ENCODE assay signal across 8 cellular contexts in genomic region chr7:44122529-44122928, GRCh38. TPM values are rescaled to one million over a fixed set of nuclear protein-coding genes. Genes with fewer than 3 reads are reported as not detected.
DNase-seq lines count a peak whose midpoint lies in the region; ATAC-seq and TF ChIP-seq lines count a peak whose summit lies in the region.

No MANE protein-coding gene starts in this region.

- H3K27ac Mint-ChIP-seq in stimulated activated naive CD8-positive, alpha-beta T cell treated with anti-CD3 and anti-CD28 coated beads, Interleukin-15, Interleukin-2, amounts not matched to agents 100 ng/mL and 50 ng/mL, for 24 hours = peak overlapping the region; percentile 77

- no peaks in the 10 kb centered on the region for H3K36me3 ChIP-seq in body of pancreas (replicated peaks in 1 of 2; ENCODE audit: insufficient read depth in 1 of 2, low read depth in 2 of 2)
- peaks cover 46% of the 10 kb centered on the region for H3K36me3 ChIP-seq in mesodermal cell (ENCODE audit: control insufficient read depth, insufficient read depth, low read length)

- H3K4me1 Mint-ChIP-seq in stimulated activated naive CD8-positive, alpha-beta T cell treated with anti-CD3 and anti-CD28 coated beads, Interleukin-15, Interleukin-2, amounts not matched to agents 100 ng/mL and 50 ng/mL, for 24 hours (ENCODE audit: low read depth) = peaks cover 44% of the 10 kb centered on the region

- no peaks in the 10 kb centered on the region for H3K27me3 ChIP-seq in body of pancreas

- H3K4me1 ChIP-seq in body of pancreas (peaks cover 33% of the 10 kb centered on the region), mesodermal cell (ENCODE audit: control insufficient read depth, insufficient read depth, low read length, poor library complexity, severe bottlenecking) (peaks cover 9% of the 10 kb centered on the region)

- H3K4me3 Mint-ChIP-seq in stimulated activated naive CD8-positive, alpha-beta T cell treated with anti-CD3 and anti-CD28 coated beads, Interleukin-15, Interleukin-2, amounts not matched to agents 100 ng/mL and 50 ng/mL, for 24 hours = peak overlapping the region; percentile 90

- no peak for DNase-seq in stimulated activated naive CD8-positive, alpha-beta T cell treated with anti-CD3 and anti-CD28 coated beads, Interleukin-15, Interleukin-2, amounts not matched to agents 100 U/mL and 50 U/mL, for 24 hours
- DNase-seq in body of pancreas = no peak
- DNase-seq in NCI-H2171 treated with DMSO at 0.1 percent for 48 hours (lab: John Stamatoyannopoulos, UW) = no peak

- ATAC-seq in stimulated activated naive CD8-positive, alpha-beta T cell treated with anti-CD3 and anti-CD28 coated beads, Interleukin-15, Interleukin-2, amounts not matched to agents 100 U/mL and 50 U/mL, for 24 hours = no peak
- no peak for ATAC-seq in body of pancreas
- no peak for ATAC-seq in esophagus mucosa
- no peak for ATAC-seq in HG03139 (IDR thresholded peaks at IDR 0.05; ENCODE audit: unreplicated experiment)
- ATAC-seq in activated CD4-positive, CD25-positive, alpha-beta regulatory T cell treated with anti-CD3 and anti-CD28 coated beads, Interleukin-2, amount 50 U/mL, for 24 hours = no peak

- WGBS in body of pancreas, 2 donors = 19 to 41% methylated on average over 1 of the region's 1 CpG
- 24 to 27% methylated on average over 1 of the region's 1 CpG for WGBS in mesodermal cell (ENCODE audit: insufficient coverage in 2 of 2), 2 experiments

- no peaks in the 10 kb centered on the region for H3K27me3 Mint-ChIP-seq in stimulated activated naive CD8-positive, alpha-beta T cell treated with anti-CD3 and anti-CD28 coated beads, Interleukin-15, Interleukin-2, amounts not matched to agents 100 ng/mL and 50 ng/mL, for 24 hours

- H3K27ac ChIP-seq in body of pancreas (peak overlapping the region in 3 of 4 donors; percentile 59 to 87 (median 81)), mesodermal cell (ENCODE audit: low read depth, low read length, severe bottlenecking) (no peak overlapping the region)

- H3K36me3 Mint-ChIP-seq in stimulated activated naive CD8-positive, alpha-beta T cell treated with anti-CD3 and anti-CD28 coated beads, Interleukin-15, Interleukin-2, amounts not matched to agents 100 ng/mL and 50 ng/mL, for 24 hours (ENCODE audit: low read depth) = peaks cover 47% of the 10 kb centered on the region

- H3K9me3 ChIP-seq in body of pancreas = no peaks in the 10 kb centered on the region
- H3K9me3 ChIP-seq in mesodermal cell (ENCODE audit: control insufficient read depth, low read length) = peaks cover 5% of the 10 kb centered on the region

- no peak overlapping the region for H3K4me3 ChIP-seq in body of pancreas
- peak overlapping the region; percentile 55 for H3K4me3 ChIP-seq in mesodermal cell (ENCODE audit: extremely low read depth, insufficient read depth, low read length, poor library complexity, severe bottlenecking)

- no peak for TF ChIP-seq POLR2A in body of pancreas (IDR thresholded peaks at IDR 0.05)

- intact Hi-C loops in body of pancreas (cut with DNase I) = no loop called here

- H3K9me3 Mint-ChIP-seq in stimulated activated naive CD8-positive, alpha-beta T cell treated with anti-CD3 and anti-CD28 coated beads, Interleukin-15, Interleukin-2, amounts not matched to agents 100 ng/mL and 50 ng/mL, for 24 hours = no peaks in the 10 kb centered on the region

- TF ChIP-seq CTCF in body of pancreas (IDR thresholded peaks at IDR 0.05) = no peak

RNA-seq across cellular contexts. Expression of gene POLD2, which starts 0.8 kb away (rescaled TPM):
- total RNA-seq in body of pancreas (10 to 100 TPM; 32.7 to 64.6 TPM), esophagus mucosa (104 TPM)
- polyA plus RNA-seq in mesodermal cell (2013, experiment 1 of 2) = 88.8 TPM
- polyA plus RNA-seq in mesodermal cell (2013, experiment 2 of 2) = 87.7 TPM

RNA-seq across cellular contexts. Expression of gene AEBP1, which starts 18.4 kb away (rescaled TPM):
- 10 to 100 TPM; 39.2 to 51.9 TPM for total RNA-seq in body of pancreas
- polyA plus RNA-seq in mesodermal cell (2013, experiment 1 of 2) = 109 TPM
- polyA plus RNA-seq in mesodermal cell (2013, experiment 2 of 2) = 89.5 TPM
- 6.7 TPM for total RNA-seq in esophagus mucosa

RNA-seq across cellular contexts. Expression of gene MYL7, which starts 18.6 kb away (rescaled TPM):
- total RNA-seq in body of pancreas = not detected
- 58.3 TPM for polyA plus RNA-seq in mesodermal cell (2013, experiment 1 of 2)
- 43.2 TPM for polyA plus RNA-seq in mesodermal cell (2013, experiment 2 of 2)
- total RNA-seq in esophagus mucosa = not detected

RNA-seq across cellular contexts. Expression of gene POLM, which starts 40.2 kb away (rescaled TPM):
- total RNA-seq in body of pancreas (10 to 100 TPM; 49.8 to 53.7 TPM), esophagus mucosa (14.8 TPM)
- polyA plus RNA-seq in mesodermal cell (2013, experiment 1 of 2) = 14.3 TPM
- polyA plus RNA-seq in mesodermal cell (2013, experiment 2 of 2) = 10.3 TPM

RNA-seq across cellular contexts. Expression of gene PGAM2, which starts 57.2 kb away (rescaled TPM):
- total RNA-seq in body of pancreas (1 to 10 TPM in 1 of 2 donors, not detected in 1; 1.6 TPM), esophagus mucosa (2.6 TPM)
- 0.48 TPM for polyA plus RNA-seq in mesodermal cell (2013, experiment 1 of 2)
- polyA plus RNA-seq in mesodermal cell (2013, experiment 2 of 2) = not detected
